Comparison of ENCODE assay signal across 17 cellular contexts in the genomic region with DNA sequence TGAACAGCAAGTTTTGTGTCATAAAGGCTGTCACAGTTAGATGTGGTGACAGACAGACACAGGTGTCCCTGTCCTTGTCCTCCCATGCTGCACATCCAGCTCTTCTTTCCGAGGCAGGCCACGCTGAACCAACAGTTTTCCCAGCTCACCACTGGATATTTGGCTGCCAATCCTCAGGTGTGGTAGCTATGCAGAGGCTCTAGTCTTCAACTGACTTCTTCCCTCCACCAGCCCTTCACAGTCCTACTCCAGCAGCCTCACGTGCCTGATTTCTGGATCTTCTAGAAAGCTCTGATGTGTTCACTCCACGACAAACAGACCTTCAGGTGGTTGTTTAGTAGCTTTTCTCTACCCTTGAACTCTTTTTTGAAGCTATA.
"Had no signal": no experiment of that assay in that cellular context is flagged by ENCODE, and none has a peak within 500 bp of the region (broad histone marks: within the 10 kb centered on the region; RNA-seq: fewer than 3 reads in every experiment).

No MANE protein-coding gene starts in this region.

- ATAC-seq: activated CD4-positive, CD25-positive, alpha-beta regulatory T cell treated with anti-CD3 and anti-CD28 coated beads, Interleukin-2, amount 50 U/mL, for 24 hours; stimulated activated memory B cell treated with anti-CD40 and anti-IgM and Interleukin-4, amounts not matched to agents 10 μg/mL and 1 μg/mL and 100 μg/mL, for 72 hours had no signal

- H3K9me3 ChIP-seq: uterus had no signal

- H3K27ac ChIP-seq: parathyroid adenoma, uterus had no signal

- H3K9me3 Mint-ChIP-seq: central memory CD8-positive, alpha-beta T cell had no signal

- H3K4me1 ChIP-seq: parathyroid adenoma, uterus had no signal

- H2AFZ ChIP-seq: parathyroid adenoma had no signal

- H3K27ac Mint-ChIP-seq: activated CD4-positive, alpha-beta memory T cell treated with anti-CD3 and anti-CD28 coated beads for 36 hours; activated naive CD8-positive, alpha-beta T cell; activated T-cell treated with anti-CD3 and anti-CD28 coated beads, Interleukin-2, amount 50 U/mL, for 72 hours; stimulated activated memory B cell treated with anti-CD40 and anti-IgM and Interleukin-4, amounts not matched to agents 10 μg/mL and 1 μg/mL and 100 μg/mL, for 72 hours; T-helper 2 cell treated with Interferon-gamma antibody and Interleukin-4, amounts not matched to agents 5 μg/mL and 100 μg/mL, for 36 hours had no signal

- H3K4me3 ChIP-seq: uterus had no signal

- H3K79me2 ChIP-seq: parathyroid adenoma had no signal

- H3K4me3 Mint-ChIP-seq: activated CD4-positive, alpha-beta memory T cell treated with anti-CD3 and anti-CD28 coated beads for 36 hours; activated naive CD8-positive, alpha-beta T cell; activated T-cell treated with anti-CD3 and anti-CD28 coated beads, Interleukin-2, amount 50 U/mL, for 72 hours; brain; central memory CD8-positive, alpha-beta T cell; stimulated activated memory B cell treated with anti-CD40 and anti-IgM and Interleukin-4, amounts not matched to agents 10 μg/mL and 1 μg/mL and 100 μg/mL, for 72 hours; T-helper 2 cell treated with Interferon-gamma antibody and Interleukin-4, amounts not matched to agents 5 μg/mL and 100 μg/mL, for 36 hours had no signal

- H3K9ac ChIP-seq: parathyroid adenoma had no signal

- DNase-seq: activated CD4-positive, alpha-beta memory T cell treated with anti-CD3 and anti-CD28 coated beads for 36 hours; activated gamma-delta T cell treated with Interleukin-2 at 50 U/mL for 16 hours; activated T-cell treated with anti-CD3 and anti-CD28 coated beads, Interleukin-2, amount 50 U/mL, for 72 hours; cortex of kidney; effector CD4-positive, alpha-beta T cell; foreskin fibroblast; glutamatergic neuron; kidney glomerular epithelial cell; stimulated activated CD4-positive, alpha-beta T cell treated with anti-CD3 and anti-CD28 coated beads, Interleukin-2, amount 100 ng/mL, for 48 hours; uterus had no signal

- H3K27me3 ChIP-seq: uterus had no signal

- H3K4me1 Mint-ChIP-seq: brain; central memory CD8-positive, alpha-beta T cell; stimulated activated memory B cell treated with anti-CD40 and anti-IgM and Interleukin-4, amounts not matched to agents 10 μg/mL and 1 μg/mL and 100 μg/mL, for 72 hours had no signal

- H3K36me3 Mint-ChIP-seq: activated CD4-positive, alpha-beta memory T cell treated with anti-CD3 and anti-CD28 coated beads for 36 hours; brain; stimulated activated memory B cell treated with anti-CD40 and anti-IgM and Interleukin-4, amounts not matched to agents 10 μg/mL and 1 μg/mL and 100 μg/mL, for 72 hours had no signal
